Comparison of ENCODE assay signal across 10 cellular contexts in the genomic region with DNA sequence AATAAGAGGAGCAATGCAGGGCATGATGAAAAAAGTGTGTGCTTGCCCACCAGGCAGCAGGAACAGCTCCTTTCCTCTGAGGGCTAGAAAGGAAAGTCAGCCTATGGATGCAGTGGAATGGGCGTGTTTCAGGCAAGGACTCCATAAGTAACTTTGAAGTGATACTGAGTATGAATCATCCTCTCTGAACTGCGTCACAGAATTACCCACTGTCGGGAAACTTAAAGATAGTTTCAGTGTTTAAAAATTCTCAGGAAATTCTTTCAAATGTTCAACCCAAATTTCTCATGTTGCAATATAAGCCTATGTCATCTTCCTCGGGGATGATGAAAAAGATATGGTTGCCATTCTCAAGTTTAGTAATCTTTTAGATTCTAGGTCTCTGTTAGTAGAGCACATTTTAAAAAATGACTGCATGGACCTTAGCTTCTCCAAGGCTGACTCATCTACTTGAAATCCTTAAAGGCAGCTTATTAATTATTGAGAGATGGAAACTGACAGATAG. TPM values are rescaled to one million over a fixed set of nuclear protein-coding genes. Genes with fewer than 3 reads are reported as not detected.
DNase-seq lines count a peak whose midpoint lies in the region; ATAC-seq and TF ChIP-seq lines count a peak whose summit lies in the region.
"Had no signal": no experiment of that assay in that cellular context is flagged by ENCODE, and none has a peak within 500 bp of the region (broad histone marks: within the 10 kb centered on the region; RNA-seq: fewer than 3 reads in every experiment).

No MANE protein-coding gene starts in this region.

- H3K4me1 ChIP-seq in mesodermal cell (ENCODE audit: control insufficient read depth, insufficient read depth, low read length, poor library complexity, severe bottlenecking): peaks cover 7% of the 10 kb centered on the region
- H3K4me1 ChIP-seq in ovary (ENCODE audit: insufficient read depth): no peaks in the 10 kb centered on the region

- TF ChIP-seq CTCF in ovary (IDR thresholded peaks at IDR 0.05) (no peak), endothelial cell (IDR thresholded peaks at IDR 0.05; ENCODE audit: unreplicated experiment) (no peak)

- intact Hi-C loops in ovary (cut with DNase I): no loop called here

- no peaks in the 10 kb centered on the region for H3K9me3 Mint-ChIP-seq in endothelial cell (ENCODE audit: unreplicated experiment)
- H3K9me3 Mint-ChIP-seq: central memory CD8-positive, alpha-beta T cell had no signal

- H3K4me3 ChIP-seq in mesodermal cell (ENCODE audit: extremely low read depth, insufficient read depth, low read length, poor library complexity, severe bottlenecking): no peak overlapping the region
- H3K4me3 ChIP-seq in ovary: no peak overlapping the region

- H3K27ac Mint-ChIP-seq in endothelial cell (ENCODE audit: unreplicated experiment): no peak overlapping the region

- H3K27ac ChIP-seq in mesodermal cell (ENCODE audit: low read depth, low read length, severe bottlenecking) (peak overlapping the region; percentile 55), ovary (no peak overlapping the region)

- H3K9me3 ChIP-seq in mesodermal cell (ENCODE audit: control insufficient read depth, low read length) (no peaks in the 10 kb centered on the region), ovary (no peaks in the 10 kb centered on the region)

- peaks cover 18% of the 10 kb centered on the region for H3K4me1 Mint-ChIP-seq in endothelial cell (ENCODE audit: unreplicated experiment)
- H3K4me1 Mint-ChIP-seq: central memory CD8-positive, alpha-beta T cell had no signal

- no peak for ATAC-seq in HG03196 (IDR thresholded peaks at IDR 0.05; ENCODE audit: unreplicated experiment)

- peak; percentile 48 for DNase-seq in COLO829 (ENCODE audit: low spot score)
- DNase-seq in HPDE6-E6E7 (ENCODE audit: extremely low spot score): peak; percentile 91
- DNase-seq in astrocyte of the hippocampus (ENCODE audit: low read depth, low spot score): peak; percentile 54
- no peak for DNase-seq in C1 segment of cervical spinal cord (lab: John Stamatoyannopoulos, UW)
- no peak for DNase-seq in ovary
- DNase-seq in endothelial cell (ENCODE audit: low spot score): no peak
- DNase-seq: NCI-H446 treated with DMSO at 0.1 percent for 48 hours had no signal

- no peak overlapping the region for H3K4me3 Mint-ChIP-seq in endothelial cell (ENCODE audit: unreplicated experiment)
- H3K4me3 Mint-ChIP-seq: central memory CD8-positive, alpha-beta T cell had no signal

- H3K27me3 ChIP-seq in ovary: no peaks in the 10 kb centered on the region

- H3K27me3 Mint-ChIP-seq in endothelial cell (ENCODE audit: unreplicated experiment): no peaks in the 10 kb centered on the region
- H3K27me3 Mint-ChIP-seq: central memory CD8-positive, alpha-beta T cell had no signal

- TF ChIP-seq EP300 in ovary (IDR thresholded peaks at IDR 0.05): no peak

- H3K36me3 ChIP-seq in mesodermal cell (ENCODE audit: control insufficient read depth, insufficient read depth, low read length): peaks cover 20% of the 10 kb centered on the region
- H3K36me3 ChIP-seq in ovary: no peaks in the 10 kb centered on the region

- TF ChIP-seq POLR2A in ovary (IDR thresholded peaks at IDR 0.05): no peak

- peaks cover 14% of the 10 kb centered on the region for H3K36me3 Mint-ChIP-seq in endothelial cell (ENCODE audit: low read depth, unreplicated experiment)

- WGBS in mesodermal cell (ENCODE audit: insufficient coverage in 2 of 2), 2 experiments: 100% methylated on average over 1 of the region's 4 CpGs; no CpG with 5 or more reads in 1 of the 2 experiments
- 78 to 93% (median 87%) methylated on average over 4 of the region's 4 CpGs for WGBS in ovary, 3 donors

RNA-seq across cellular contexts. Expression of a gene that starts 27.7 kb away (rescaled TPM):
- polyA plus RNA-seq in mesodermal cell (2013, experiment 1 of 2): 7.3 TPM
- polyA plus RNA-seq in mesodermal cell (2013, experiment 2 of 2): 9.1 TPM
- total RNA-seq in ovary (10 to 100 TPM in 2 of 7 donors, 1 to 10 TPM in 5; 4.9 to 12.9 (median 7.9) TPM), endothelial cell (ENCODE audit: unreplicated experiment) (7.5 TPM)
- polyA plus RNA-seq in ovary: 1 to 10 TPM; 3.3 to 7.3 TPM

RNA-seq across cellular contexts. Expression of a gene that starts 27.8 kb away (rescaled TPM):
- 51.8 TPM for polyA plus RNA-seq in mesodermal cell (2013, experiment 1 of 2)
- polyA plus RNA-seq in mesodermal cell (2013, experiment 2 of 2): 59.2 TPM
- total RNA-seq in ovary: 10 to 100 TPM; 48.5 to 66.9 (median 57.9) TPM
- 100 to 1,000 TPM in 1 of 2 donors, 10 to 100 TPM in 1; 33.4 to 108 TPM for polyA plus RNA-seq in ovary
- 62.8 TPM for total RNA-seq in endothelial cell (ENCODE audit: unreplicated experiment)

Comparison
In these comparisons a context has a peak if more than half of its experiments do, and no peak if none do; other contexts are left out.
1. DNase-seq: peak in COLO829 (single experiment), HPDE6-E6E7 (single experiment) and astrocyte of the hippocampus (single experiment); none in C1 segment of cervical spinal cord (0 of 14), ovary (0 of 5) and endothelial cell (single experiment).